ENCODE assay signal across 20 cellular contexts in genomic region chr18:25102657-25103056, GRCh38.
"Had no signal": no experiment of that assay in that cellular context is flagged by ENCODE, and none has a peak within 500 bp of the region (broad histone marks: within the 10 kb centered on the region; RNA-seq: fewer than 3 reads in every experiment).

No MANE protein-coding gene starts in this region.

- H3K9ac ChIP-seq: parathyroid adenoma had no signal

- H3K4me1 ChIP-seq: colonic mucosa, parathyroid adenoma, prostate gland, right lobe of liver had no signal

- H2AFZ ChIP-seq: parathyroid adenoma had no signal

- DNase-seq: colonic mucosa; effector CD8-positive, alpha-beta T cell; gastrocnemius medialis; glutamatergic neuron; immature natural killer cell; left ventricle myocardium inferior; lower lobe of right lung; natural killer cell; retina; right lobe of liver; stimulated activated CD4-positive, alpha-beta T cell treated with anti-CD3 and anti-CD28 coated beads, Interleukin-1b, Interleukin-23, amount 100 ng/mL, for 48 hours; stimulated activated CD4-positive, alpha-beta T cell treated with anti-CD3 and anti-CD28 coated beads, Interleukin-4, amount 100 ng/mL, for 24 hours; testis; transverse colon had no signal

- H3K27me3 ChIP-seq: colonic mucosa, esophagus muscularis mucosa, gastrocnemius medialis, right lobe of liver, testis, transverse colon had no signal

- H3K79me2 ChIP-seq: parathyroid adenoma had no signal

- ATAC-seq: gastrocnemius medialis; lower lobe of right lung; natural killer cell; right lobe of liver; stimulated activated memory B cell treated with anti-CD40 and anti-IgM and Interleukin-4, amounts not matched to agents 10 μg/mL and 1 μg/mL and 100 μg/mL, for 72 hours had no signal

- H3K9me3 ChIP-seq: colonic mucosa, esophagus muscularis mucosa, gastrocnemius medialis, left ventricle myocardium inferior, lower lobe of right lung, prostate gland, right lobe of liver, testis, transverse colon had no signal

- FAIRE-seq: keratinocyte had no signal

- H3K27ac ChIP-seq: colonic mucosa, epithelial cell of prostate, esophagus muscularis mucosa, gastrocnemius medialis, left ventricle myocardium inferior, lower lobe of right lung, parathyroid adenoma, prostate gland, right lobe of liver, testis, transverse colon had no signal

- H3K4me3 ChIP-seq: colonic mucosa, esophagus muscularis mucosa, gastrocnemius medialis, left ventricle myocardium inferior, lower lobe of right lung, prostate gland, right lobe of liver, testis, transverse colon had no signal

- H3K36me3 ChIP-seq: colonic mucosa, esophagus muscularis mucosa, gastrocnemius medialis, left ventricle myocardium inferior, lower lobe of right lung, prostate gland, right lobe of liver, transverse colon had no signal
